ENCODE assay signal across 24 cellular contexts in genomic region chr3:181955566-181955965, GRCh38.
DNase-seq lines count a peak whose midpoint lies in the region; ATAC-seq, FAIRE-seq and TF ChIP-seq lines count a peak whose summit lies in the region.
"Had no signal": no experiment of that assay in that cellular context is flagged by ENCODE, and none has a peak within 500 bp of the region (broad histone marks: within the 10 kb centered on the region; RNA-seq: fewer than 3 reads in every experiment).

No MANE protein-coding gene starts in this region.

- H3K9me3 ChIP-seq in BE2C = no peaks in the 10 kb centered on the region
- H3K9me3 ChIP-seq: Peyer's patch, prostate gland, suprapubic skin, vagina had no signal

- no peak overlapping the region for H3K4me3 Mint-ChIP-seq in stimulated activated memory B cell treated with anti-CD40 and anti-IgM and Interleukin-4, amounts not matched to agents 10 μg/mL and 1 μg/mL and 100 μg/mL, for 72 hours
- H3K4me3 Mint-ChIP-seq: activated CD4-positive, alpha-beta T cell treated with anti-CD3 and anti-CD28 coated beads, Interleukin-2, amount 10 ng/mL, durations not matched to agents 24 days and 14 days; activated CD8-positive, alpha-beta memory T cell treated with anti-CD3 and anti-CD28 coated beads, Interleukin-2, amount 10 ng/mL, durations not matched to agents 7 days and 5 days; activated naive CD4-positive, alpha-beta T cell treated with anti-CD3 and anti-CD28 coated beads, Interleukin-2, amount 50 U/mL, for 24 hours; endodermal cell; T-helper 1 cell treated with Interleukin-12 subunit alpha and Interleukin-12 subunit beta and Interleukin-4 antibody, amounts not matched to agents 30 μg/mL and 1 μg/mL, for 36 hours had no signal

- no peaks in the 10 kb centered on the region for H3K27me3 ChIP-seq in BE2C
- H3K27me3 ChIP-seq: cardiac muscle cell, Peyer's patch, suprapubic skin, vagina had no signal

- no peaks in the 10 kb centered on the region for H3K36me3 Mint-ChIP-seq in stimulated activated memory B cell treated with anti-CD40 and anti-IgM and Interleukin-4, amounts not matched to agents 10 μg/mL and 1 μg/mL and 100 μg/mL, for 72 hours
- H3K36me3 Mint-ChIP-seq: activated CD8-positive, alpha-beta memory T cell treated with anti-CD3 and anti-CD28 coated beads, Interleukin-2, amount 10 ng/mL, durations not matched to agents 7 days and 5 days; activated naive CD4-positive, alpha-beta T cell treated with anti-CD3 and anti-CD28 coated beads, Interleukin-2, amount 50 U/mL, for 24 hours had no signal

- TF ChIP-seq POLR2A in H54 (IDR thresholded peaks at IDR 0.05; ENCODE audit: low read depth, low read length) = no peak

- no peak overlapping the region for H3K4me3 ChIP-seq in BE2C (ENCODE audit: low read depth, low read length)
- H3K4me3 ChIP-seq: cardiac muscle cell, Peyer's patch, prostate gland, suprapubic skin, vagina had no signal

- no peak for FAIRE-seq in H54 (lab: Jason Lieb, UNC)

- H3K36me3 ChIP-seq in BE2C = no peaks in the 10 kb centered on the region
- H3K36me3 ChIP-seq: cardiac muscle cell, Peyer's patch, prostate gland, suprapubic skin, vagina had no signal

- H3K9me3 Mint-ChIP-seq in stimulated activated memory B cell treated with anti-CD40 and anti-IgM and Interleukin-4, amounts not matched to agents 10 μg/mL and 1 μg/mL and 100 μg/mL, for 72 hours = no peaks in the 10 kb centered on the region
- H3K9me3 Mint-ChIP-seq: activated CD4-positive, alpha-beta T cell treated with anti-CD3 and anti-CD28 coated beads, Interleukin-2, amount 10 ng/mL, durations not matched to agents 24 days and 14 days; activated naive CD4-positive, alpha-beta T cell treated with anti-CD3 and anti-CD28 coated beads, Interleukin-2, amount 50 U/mL, for 24 hours; endodermal cell; T-helper 1 cell treated with Interleukin-12 subunit alpha and Interleukin-12 subunit beta and Interleukin-4 antibody, amounts not matched to agents 30 μg/mL and 1 μg/mL, for 36 hours had no signal

- DNase-seq in H54 (ENCODE audit: insufficient read length, low spot score) (no peak), BE2C (no peak)
- no peak for DNase-seq in activated CD8-positive, alpha-beta memory T cell treated with anti-CD3 and anti-CD28 coated beads, Interleukin-2, amount 50 U/mL, for 48 hours
- DNase-seq: activated CD4-positive, alpha-beta T cell treated with anti-CD3 and anti-CD28 coated beads, Interleukin-2, amount 10 ng/mL, durations not matched to agents 24 days and 14 days; activated CD8-positive, alpha-beta memory T cell treated with anti-CD3 and anti-CD28 coated beads, Interleukin-2, amount 10 ng/mL, durations not matched to agents 7 days and 5 days; anterior cingulate cortex; cortex of kidney; endodermal cell; kidney glomerular epithelial cell; mammary epithelial cell; NCI-H1417; NCI-H2107; NK-92 treated with Interleukin-12 subunit alpha and Interleukin-12 subunit beta, amount 100 ng/mL, for 24 hours; Peyer's patch had no signal

- H3K4me1 Mint-ChIP-seq in stimulated activated memory B cell treated with anti-CD40 and anti-IgM and Interleukin-4, amounts not matched to agents 10 μg/mL and 1 μg/mL and 100 μg/mL, for 72 hours = peaks cover 5% of the 10 kb centered on the region
- H3K4me1 Mint-ChIP-seq: activated CD4-positive, alpha-beta T cell treated with anti-CD3 and anti-CD28 coated beads, Interleukin-2, amount 10 ng/mL, durations not matched to agents 24 days and 14 days; activated CD8-positive, alpha-beta memory T cell treated with anti-CD3 and anti-CD28 coated beads, Interleukin-2, amount 10 ng/mL, durations not matched to agents 7 days and 5 days; activated naive CD4-positive, alpha-beta T cell treated with anti-CD3 and anti-CD28 coated beads, Interleukin-2, amount 50 U/mL, for 24 hours; endodermal cell had no signal

- peak; percentile 48 for ATAC-seq in GM19455 (IDR thresholded peaks at IDR 0.05; ENCODE audit: unreplicated experiment)
- ATAC-seq in HG02763 (IDR thresholded peaks at IDR 0.05; ENCODE audit: unreplicated experiment) = peak; percentile 62
- ATAC-seq in HG03520 (IDR thresholded peaks at IDR 0.05; ENCODE audit: unreplicated experiment) = peak; percentile 43
- ATAC-seq in stimulated activated memory B cell treated with anti-CD40 and anti-IgM and Interleukin-4, amounts not matched to agents 10 μg/mL and 1 μg/mL and 100 μg/mL, for 72 hours = peak; percentile 34
- ATAC-seq: activated CD8-positive, alpha-beta memory T cell treated with anti-CD3 and anti-CD28 coated beads, Interleukin-2, amount 10 ng/mL, durations not matched to agents 7 days and 5 days had no signal

- no peaks in the 10 kb centered on the region for H3K27me3 Mint-ChIP-seq in stimulated activated memory B cell treated with anti-CD40 and anti-IgM and Interleukin-4, amounts not matched to agents 10 μg/mL and 1 μg/mL and 100 μg/mL, for 72 hours
- H3K27me3 Mint-ChIP-seq: activated CD4-positive, alpha-beta T cell treated with anti-CD3 and anti-CD28 coated beads, Interleukin-2, amount 10 ng/mL, durations not matched to agents 24 days and 14 days; activated CD8-positive, alpha-beta memory T cell treated with anti-CD3 and anti-CD28 coated beads, Interleukin-2, amount 10 ng/mL, durations not matched to agents 7 days and 5 days had no signal

- no peaks in the 10 kb centered on the region for H3K4me1 ChIP-seq in BE2C
- H3K4me1 ChIP-seq: Peyer's patch, prostate gland, suprapubic skin, vagina had no signal

- no peak overlapping the region for H3K27ac Mint-ChIP-seq in stimulated activated memory B cell treated with anti-CD40 and anti-IgM and Interleukin-4, amounts not matched to agents 10 μg/mL and 1 μg/mL and 100 μg/mL, for 72 hours
- H3K27ac Mint-ChIP-seq: activated CD4-positive, alpha-beta T cell treated with anti-CD3 and anti-CD28 coated beads, Interleukin-2, amount 10 ng/mL, durations not matched to agents 24 days and 14 days; activated CD8-positive, alpha-beta memory T cell treated with anti-CD3 and anti-CD28 coated beads, Interleukin-2, amount 10 ng/mL, durations not matched to agents 7 days and 5 days; activated naive CD4-positive, alpha-beta T cell treated with anti-CD3 and anti-CD28 coated beads, Interleukin-2, amount 50 U/mL, for 24 hours; endodermal cell; T-helper 1 cell treated with Interleukin-12 subunit alpha and Interleukin-12 subunit beta and Interleukin-4 antibody, amounts not matched to agents 30 μg/mL and 1 μg/mL, for 36 hours had no signal

- no peak for TF ChIP-seq CTCF in BE2C (IDR thresholded peaks at IDR 0.05; ENCODE audit: low read depth, low read length)
